In the genomic region with DNA sequence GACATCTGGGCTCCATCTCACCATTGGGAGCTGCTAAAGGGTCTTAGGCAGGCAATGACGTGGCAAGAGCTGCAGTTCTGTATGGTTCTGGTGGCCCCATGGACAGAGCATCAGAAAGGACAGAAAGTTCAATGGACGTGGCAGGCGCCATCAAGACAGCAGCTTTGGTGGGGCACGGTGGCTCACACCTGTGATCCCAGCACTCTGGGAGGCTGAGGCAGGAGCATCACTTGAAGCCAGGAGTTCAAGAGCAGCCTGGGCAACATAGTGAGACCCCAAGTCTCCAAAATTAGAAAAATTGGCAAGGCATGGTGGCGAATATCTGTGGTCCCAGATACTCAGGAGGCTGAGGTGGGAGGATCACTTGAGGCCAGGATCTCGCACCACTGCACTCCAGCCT, we compare ENCODE assay signal across 3 cellular contexts.
TF ChIP-seq lines count a peak whose summit lies in the region.

No MANE protein-coding gene starts in this region.

TF ChIP-seq in HEK293, 187 proteins besides CTCF, POLR2A, EP300 and RAD21:
- TF ChIP-seq ZNF121 (tag by site-specific recombination; IDR thresholded peaks at IDR 0.05) = peak; percentile 58
- no peak for TF ChIP-seq ZNF426 (tag by site-specific recombination; IDR thresholded peaks at IDR 0.05)

TF ChIP-seq in IMR-90, 13 proteins besides CTCF, POLR2A, EP300 and RAD21:
- TF ChIP-seq CEBPB (IDR thresholded peaks at IDR 0.05; ENCODE audit: low read depth, low read length) (no peak), MAFK (IDR thresholded peaks at IDR 0.05; ENCODE audit: low read depth, low read length) (no peak), CHD1 (IDR thresholded peaks at IDR 0.05; ENCODE audit: low read depth, low read length) (no peak), MXI1 (IDR thresholded peaks at IDR 0.05; ENCODE audit: borderline replicate concordance, low read depth, low read length) (no peak), RFX5 (IDR thresholded peaks at IDR 0.05; ENCODE audit: low read depth, low read length) (no peak), NFE2L2 (IDR thresholded peaks at IDR 0.05; ENCODE audit: low read depth, low read length) (no peak), SMC3 (IDR thresholded peaks at IDR 0.05; ENCODE audit: low read depth, low read length) (no peak), MAZ (IDR thresholded peaks at IDR 0.05; ENCODE audit: borderline replicate concordance, low read depth, low read length) (no peak)

TF ChIP-seq in H1, 55 proteins besides CTCF, POLR2A, EP300 and RAD21:
- TF ChIP-seq CTBP2 (IDR thresholded peaks at IDR 0.05; ENCODE audit: borderline replicate concordance, insufficient read depth, insufficient read length, low read length) (no peak), SRF (IDR thresholded peaks at IDR 0.05; ENCODE audit: low read depth, low read length) (no peak), HDAC6 (IDR thresholded peaks at IDR 0.05; ENCODE audit: low read depth, low read length) (no peak), BCL11A (IDR thresholded peaks at IDR 0.05; ENCODE audit: low read depth in 2 of 2, low read length in 2 of 2) (no peak)
